Comparison of ENCODE assay signal across 1 cellular context in genomic region chr3:17307482-17307881, GRCh38.
TF ChIP-seq lines count a peak whose summit lies in the region.

No MANE protein-coding gene starts in this region.

TF ChIP-seq in K562, 482 proteins besides CTCF, POLR2A, EP300 and RAD21 (continued from another document):
- peak; percentile 48; the same call in 1 of the 2 replicates for TF ChIP-seq DEAF1 (CRISPR knock-in tag; IDR thresholded peaks at IDR 0.05)
- peak; percentile 23; the same call in 1 of the 2 replicates for TF ChIP-seq CEBPB (tag; IDR thresholded peaks at IDR 0.05)
- no peak for TF ChIP-seq ZNF699 (CRISPR knock-in tag; IDR thresholded peaks at IDR 0.05; ENCODE audit: insufficient replicate concordance)
